Comparison of ENCODE assay signal across 8 cellular contexts in genomic region chr19:4369888-4370260, GRCh38. TPM values are rescaled to one million over a fixed set of nuclear protein-coding genes. Genes with fewer than 3 reads are reported as not detected.
DNase-seq lines count a peak whose midpoint lies in the region; ATAC-seq and TF ChIP-seq lines count a peak whose summit lies in the region.

No MANE protein-coding gene starts in this region.

- H3K27ac ChIP-seq in A673 (ENCODE audit: low read depth, low read length, poor library complexity, severe bottlenecking) = peak overlapping the region; percentile 42

- POLR2A ChIA-PET in A673 (lab: Charles Lee; ENCODE audit: low non-redundant PET) = no interaction called here
- POLR2A ChIA-PET in activated CD4-positive, alpha-beta T cell treated with anti-CD3 and anti-CD28 coated beads for 36 hours (lab: Charles Lee) = interaction anchor here (0.6 to 1.1 kb wide), 7 partner anchors 12 to 380 kb away, joined by 3 to 5 read pairs (median 3); partner anchors contain the start of gene SH3GL1

- no peaks in the 10 kb centered on the region for H3K27me3 ChIP-seq in A673 (replicated peaks; ENCODE audit: insufficient read depth, low read depth, low read length, poor library complexity)

- no peak overlapping the region for H3K4me3 ChIP-seq in A673 (ENCODE audit: low read depth, low read length, poor library complexity, severe bottlenecking)

- H3K4me1 Mint-ChIP-seq in IgD-negative memory B cell = peaks cover 18 to 30% (median 30%) of the 10 kb centered on the region in 3 donors
- peaks cover 40% of the 10 kb centered on the region for H3K4me1 Mint-ChIP-seq in activated CD4-positive, alpha-beta T cell treated with anti-CD3 and anti-CD28 coated beads for 36 hours
- peaks cover 63% of the 10 kb centered on the region for H3K4me1 Mint-ChIP-seq in chondrocyte (ENCODE audit: low read depth)

- peaks cover 23% of the 10 kb centered on the region for H3K4me1 ChIP-seq in A673 (ENCODE audit: insufficient read depth, low read length, poor library complexity, severe bottlenecking)

- intact Hi-C loops in A673 (cut with micrococcal nuclease; ENCODE audit: unreplicated experiment) = no loop called here
- intact Hi-C loops in activated CD4-positive, alpha-beta T cell treated with anti-CD3 and anti-CD28 coated beads for 36 hours (cut with DNase I, micrococcal nuclease) = loop anchor here (1.0 kb wide), 5 partner anchors 9 to 87 kb away; partner anchors contain the start of genes SH3GL1 (in 2 of the 2), MPND (in 1 of the 2) and UBXN6 (in 1 of the 2)

- peak; percentile 48 for DNase-seq in A673 (ENCODE audit: low spot score)
- DNase-seq in activated CD4-positive, alpha-beta T cell treated with anti-CD3 and anti-CD28 coated beads for 36 hours = peak; percentile 91
- no peak for DNase-seq in chondrocyte (ENCODE audit: low spot score)
- DNase-seq in medulla oblongata (ENCODE audit: extremely low spot score) = peak; percentile 81
- peak; percentile 60 for DNase-seq in stimulated activated CD8-positive, alpha-beta memory T cell treated with anti-CD3 and anti-CD28 coated beads, Interleukin-12 subunit alpha, Interleukin-12 subunit beta, amount 100 ng/mL, for 4 hours (ENCODE audit: low read depth)

- peak overlapping the region; percentile 80 to 91 (median 90) for H3K4me3 Mint-ChIP-seq in IgD-negative memory B cell
- H3K4me3 Mint-ChIP-seq in activated CD4-positive, alpha-beta T cell treated with anti-CD3 and anti-CD28 coated beads for 36 hours = peak overlapping the region; percentile 63
- no peak overlapping the region for H3K4me3 Mint-ChIP-seq in chondrocyte (ENCODE audit: unreplicated experiment)

- H3K36me3 Mint-ChIP-seq in IgD-negative memory B cell (no peaks in the 10 kb centered on the region), chondrocyte (ENCODE audit: low read depth) (no peaks in the 10 kb centered on the region)
- H3K36me3 Mint-ChIP-seq in activated CD4-positive, alpha-beta T cell treated with anti-CD3 and anti-CD28 coated beads for 36 hours (ENCODE audit: low read depth) = peaks cover under 1% of the 10 kb centered on the region

- CTCF ChIA-PET in A673 (lab: Charles Lee) = interaction anchor here (0.5 to 0.6 kb wide), 2 partner anchors 21 to 383 kb away, joined by 3 to 9 read pairs; no protein-coding TSS in a partner anchor
- CTCF ChIA-PET in activated CD4-positive, alpha-beta T cell treated with anti-CD3 and anti-CD28 coated beads for 36 hours (lab: Charles Lee) = interaction anchor here (0.6 to 1.9 kb wide), 10 partner anchors 10 to 1456 kb away, joined by 3 to 6 read pairs (median 3); partner anchors contain the start of genes CHAF1A and SH3GL1

- H3K27ac Mint-ChIP-seq in IgD-negative memory B cell = peak overlapping the region; percentile 57 to 96 (median 95)
- H3K27ac Mint-ChIP-seq in activated CD4-positive, alpha-beta T cell treated with anti-CD3 and anti-CD28 coated beads for 36 hours = peak overlapping the region; percentile 93
- H3K27ac Mint-ChIP-seq in chondrocyte (ENCODE audit: unreplicated experiment) = no peak overlapping the region

- BruUV-seq in A673 (replicated peaks; lab: Mats Ljungman, UMichigan) = no TSS peak

- H3K9me3 ChIP-seq in A673 (ENCODE audit: low read depth, low read length, poor library complexity, severe bottlenecking) = no peaks in the 10 kb centered on the region

- H3K27me3 Mint-ChIP-seq in IgD-negative memory B cell (no peaks in the 10 kb centered on the region), chondrocyte (ENCODE audit: low read depth) (no peaks in the 10 kb centered on the region)
- no peaks in the 10 kb centered on the region for H3K27me3 Mint-ChIP-seq in activated CD4-positive, alpha-beta T cell treated with anti-CD3 and anti-CD28 coated beads for 36 hours

- TF ChIP-seq CTCF in A673 (conservative IDR thresholded peaks at IDR 0.05; ENCODE audit: low read depth, low read length) = peak; percentile 61
- peak; percentile 61 for TF ChIP-seq CTCF in chondrocyte (IDR thresholded peaks at IDR 0.05)

- ATAC-seq in activated CD4-positive, alpha-beta T cell treated with anti-CD3 and anti-CD28 coated beads for 36 hours = peak; percentile 79
- no peak for ATAC-seq in GM21786 (IDR thresholded peaks at IDR 0.05; ENCODE audit: unreplicated experiment)

- TF ChIP-seq POLR2A in GM19193 (IDR thresholded peaks at IDR 0.05; ENCODE audit: extremely low read depth, insufficient read depth, insufficient read length) = peak; percentile 21

- H3K9me3 Mint-ChIP-seq in IgD-negative memory B cell = no peaks in the 10 kb centered on the region
- H3K9me3 Mint-ChIP-seq in activated CD4-positive, alpha-beta T cell treated with anti-CD3 and anti-CD28 coated beads for 36 hours (ENCODE audit: low read depth) = no peaks in the 10 kb centered on the region
- no peaks in the 10 kb centered on the region for H3K9me3 Mint-ChIP-seq in chondrocyte (ENCODE audit: low read depth)

- H3K36me3 ChIP-seq in A673 (ENCODE audit: insufficient read depth, low read length, poor library complexity, severe bottlenecking) = peaks cover 12% of the 10 kb centered on the region

RNA-seq across cellular contexts. Expression of gene MPND, which starts 26.5 kb away (rescaled TPM):
- total RNA-seq in A673 (2021) (22.6 and 26.3 TPM in 2 replicates), chondrocyte (13.6 to 14.9 TPM (median 14.1 TPM) in 3 replicates)
- 9.7 TPM for polyA plus RNA-seq in IgD-negative memory B cell
- total RNA-seq in activated CD4-positive, alpha-beta T cell treated with anti-CD3 and anti-CD28 coated beads for 36 hours = 10 to 100 TPM; 12.6 to 18.0 TPM

RNA-seq across cellular contexts. Expression of gene SH3GL1, which starts 30.5 kb away (rescaled TPM):
- total RNA-seq in A673 (2021) (100 and 108 TPM in 2 replicates), chondrocyte (96.3 to 103 TPM (median 96.6 TPM) in 3 replicates)
- 23.7 TPM for polyA plus RNA-seq in IgD-negative memory B cell
- 10 to 100 TPM; 42.0 to 46.8 TPM for total RNA-seq in activated CD4-positive, alpha-beta T cell treated with anti-CD3 and anti-CD28 coated beads for 36 hours

RNA-seq across cellular contexts. Expression of gene STAP2, which starts 31.2 kb away (rescaled TPM):
- total RNA-seq in A673 (2021) (2.0 and 3.0 TPM in 2 replicates), chondrocyte (0.85 to 2.0 TPM (median 1.0 TPM) in 3 replicates)
- polyA plus RNA-seq in IgD-negative memory B cell = not detected
- total RNA-seq in activated CD4-positive, alpha-beta T cell treated with anti-CD3 and anti-CD28 coated beads for 36 hours = 10 to 100 TPM; 11.0 to 11.5 TPM

RNA-seq across cellular contexts. Expression of gene CHAF1A, which starts 32.6 kb away (rescaled TPM):
- total RNA-seq in A673 (2021) (115 and 119 TPM in 2 replicates), chondrocyte (6.6 to 20.5 TPM (median 7.1 TPM) in 3 replicates)
- 6.9 TPM for polyA plus RNA-seq in IgD-negative memory B cell
- total RNA-seq in activated CD4-positive, alpha-beta T cell treated with anti-CD3 and anti-CD28 coated beads for 36 hours = 10 to 100 TPM; 77.0 to 78.9 TPM
